31 cellular contexts compared by ENCODE assay signal in genomic region chr14:101098641-101099040, GRCh38.
DNase-seq lines count a peak whose midpoint lies in the region; ATAC-seq and TF ChIP-seq lines count a peak whose summit lies in the region.
"Had no signal": no experiment of that assay in that cellular context is flagged by ENCODE, and none has a peak within 500 bp of the region (broad histone marks: within the 10 kb centered on the region; RNA-seq: fewer than 3 reads in every experiment).

No MANE protein-coding gene starts in this region.

- no peak overlapping the region for H3K23ac ChIP-seq in mesendoderm (ENCODE audit: low read length)

- no peaks in the 10 kb centered on the region for H3K4me1 ChIP-seq in A673 (ENCODE audit: insufficient read depth, low read length, poor library complexity, severe bottlenecking)
- peaks cover 6% of the 10 kb centered on the region for H3K4me1 ChIP-seq in mesendoderm (ENCODE audit: control insufficient read depth, low read depth, low read length)
- H3K4me1 ChIP-seq: ascending aorta, esophagus squamous epithelium, thyroid gland, uterus had no signal

- H3K36me3 ChIP-seq in A673 (ENCODE audit: insufficient read depth, low read length, poor library complexity, severe bottlenecking) = no peaks in the 10 kb centered on the region
- no peaks in the 10 kb centered on the region for H3K36me3 ChIP-seq in mesendoderm (ENCODE audit: control insufficient read depth, insufficient read depth, low read length)
- H3K36me3 ChIP-seq: ascending aorta, esophagus squamous epithelium, thyroid gland, uterus had no signal

- peak overlapping the region; percentile 82 for H3K56ac ChIP-seq in mesendoderm (ENCODE audit: low read length)

- intact Hi-C loops in A673 (cut with micrococcal nuclease; ENCODE audit: unreplicated experiment) = no loop called here

- H3K9ac ChIP-seq in mesendoderm (ENCODE audit: low read length) = peak overlapping the region; percentile 53

- CTCF ChIA-PET in A673 (lab: Charles Lee) = no interaction called here

- peak overlapping the region; percentile 7 for H3K4ac ChIP-seq in mesendoderm (ENCODE audit: low read depth, low read length)

- no peak overlapping the region for H4K5ac ChIP-seq in mesendoderm (ENCODE audit: low read length)

- POLR2A ChIA-PET in A673 (lab: Charles Lee; ENCODE audit: low non-redundant PET) = no interaction called here

- peaks cover 5% of the 10 kb centered on the region for H3K9me3 ChIP-seq in A673 (ENCODE audit: low read depth, low read length, poor library complexity, severe bottlenecking)
- H3K9me3 ChIP-seq: thyroid gland, uterus had no signal

- peak overlapping the region; percentile 92 for H2BK5ac ChIP-seq in mesendoderm (ENCODE audit: low read length)

- BruUV-seq in A673 (replicated peaks; lab: Mats Ljungman, UMichigan) = no TSS peak

- no peak overlapping the region for H3K4me2 ChIP-seq in mesendoderm (ENCODE audit: low read length)
- H3K4me2 ChIP-seq: GM23338, PC-9 had no signal

- TF ChIP-seq CTCF in A673 (conservative IDR thresholded peaks at IDR 0.05; ENCODE audit: low read depth, low read length) = no peak

- peak overlapping the region; percentile 89 for H3K18ac ChIP-seq in mesendoderm (ENCODE audit: low read length)

- no peak overlapping the region for H3K27ac ChIP-seq in A673 (ENCODE audit: low read depth, low read length, poor library complexity, severe bottlenecking)
- H3K27ac ChIP-seq in mesendoderm (ENCODE audit: low read depth, low read length) = peak overlapping the region; percentile 74
- H3K27ac ChIP-seq: ascending aorta, esophagus squamous epithelium, PC-9, thyroid gland, uterus, VCaP had no signal

- H3K27me3 ChIP-seq in A673 (replicated peaks; ENCODE audit: insufficient read depth, low read depth, low read length, poor library complexity) = peaks cover 2% of the 10 kb centered on the region
- H3K27me3 ChIP-seq in mesendoderm (ENCODE audit: insufficient read depth, low read length, poor library complexity) = no peaks in the 10 kb centered on the region
- H3K27me3 ChIP-seq: ascending aorta, thyroid gland, uterus had no signal

- no peaks in the 10 kb centered on the region for H3K79me1 ChIP-seq in mesendoderm (ENCODE audit: low read length)

- H3K4me3 ChIP-seq in A673 (ENCODE audit: low read depth, low read length, poor library complexity, severe bottlenecking) (no peak overlapping the region), mesendoderm (ENCODE audit: low read length) (no peak overlapping the region)
- H3K4me3 ChIP-seq: ascending aorta, esophagus squamous epithelium, GM23338, K562, PC-9, thyroid gland, uterus had no signal

- no CpG with 5 or more reads among the region's 2 CpGs for WGBS in mesendoderm (ENCODE audit: extremely low coverage, insufficient coverage, low lambda C conversion rate)

- no peak overlapping the region for H4K8ac ChIP-seq in mesendoderm (ENCODE audit: low read depth, low read length)

- H3K79me2 ChIP-seq in mesendoderm (ENCODE audit: control insufficient read depth, insufficient read depth, low read length) = no peaks in the 10 kb centered on the region

- no peak overlapping the region for H2AK5ac ChIP-seq in mesendoderm (ENCODE audit: low read length)

- peak; percentile 35 for DNase-seq in A673 (ENCODE audit: low spot score)
- peak; percentile 93 for DNase-seq in dermis blood vessel endothelial cell
- peak; percentile 97 for DNase-seq in mesendoderm
- DNase-seq in activated CD4-positive, alpha-beta T cell treated with anti-CD3 and anti-CD28 coated beads for 1 hour = no peak
- DNase-seq in T-helper 2 cell = no peak
- DNase-seq: activated CD4-positive, alpha-beta T cell treated with anti-CD3 and anti-CD28 coated beads for 48 hours; activated effector memory CD4-positive, alpha-beta T cell treated with Interleukin-2 at 50 U/mL for 16 hours; activated naive CD8-positive, alpha-beta T cell treated with anti-CD3 and anti-CD28 coated beads, Interleukin-2, amount 10 ng/mL, durations not matched to agents 7 days and 5 days; activated T-cell treated with anti-CD3 and anti-CD28 coated beads, Interleukin-2, amount 50 U/mL, for 1 hour; AML-193; CD4-positive, alpha-beta T cell; cortex of kidney; EL; esophagus squamous epithelium; hypothalamus; left colon; NCI-H1105; NCI-H1930; NCI-H526 treated with DMSO at 0.1 percent for 48 hours; PC-9; right cardiac atrium; stimulated activated naive CD8-positive, alpha-beta T cell treated with anti-CD3 and anti-CD28 coated beads, Interleukin-15, amount 100 ng/mL, for 72 hours; thyroid gland; uterus had no signal

- H2BK120ac ChIP-seq in mesendoderm (ENCODE audit: low read depth, low read length) = peak overlapping the region; percentile 63

- no peak for ATAC-seq in SK-N-SH treated with all-trans-retinoic acid at 6 μM for 48 hours
- ATAC-seq in HG02623 (IDR thresholded peaks at IDR 0.05; ENCODE audit: unreplicated experiment) = no peak
- no peak for ATAC-seq in GM18858 (IDR thresholded peaks at IDR 0.05; ENCODE audit: unreplicated experiment)
- ATAC-seq: GM23338; K562; left colon; right cardiac atrium; stimulated activated naive CD8-positive, alpha-beta T cell treated with anti-CD3 and anti-CD28 coated beads, Interleukin-15, amount 100 ng/mL, for 72 hours had no signal

- H2BK15ac ChIP-seq in mesendoderm (replicated peaks; ENCODE audit: low read depth) = no peak overlapping the region

TF ChIP-seq in SK-N-SH treated with all-trans-retinoic acid at 6 μM for 48 hours, 23 proteins besides CTCF, POLR2A, EP300 and RAD21:
- TF ChIP-seq, protein P1, sequence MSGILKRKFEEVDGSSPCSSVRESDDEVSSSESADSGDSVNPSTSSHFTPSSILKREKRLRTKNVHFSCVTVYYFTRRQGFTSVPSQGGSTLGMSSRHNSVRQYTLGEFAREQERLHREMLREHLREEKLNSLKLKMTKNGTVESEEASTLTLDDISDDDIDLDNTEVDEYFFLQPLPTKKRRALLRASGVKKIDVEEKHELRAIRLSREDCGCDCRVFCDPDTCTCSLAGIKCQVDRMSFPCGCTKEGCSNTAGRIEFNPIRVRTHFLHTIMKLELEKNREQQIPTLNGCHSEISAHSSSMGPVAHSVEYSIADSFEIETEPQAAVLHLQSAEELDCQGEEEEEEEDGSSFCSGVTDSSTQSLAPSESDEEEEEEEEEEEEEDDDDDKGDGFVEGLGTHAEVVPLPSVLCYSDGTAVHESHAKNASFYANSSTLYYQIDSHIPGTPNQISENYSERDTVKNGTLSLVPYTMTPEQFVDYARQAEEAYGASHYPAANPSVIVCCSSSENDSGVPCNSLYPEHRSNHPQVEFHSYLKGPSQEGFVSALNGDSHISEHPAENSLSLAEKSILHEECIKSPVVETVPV (CRISPR knock-in tag; IDR thresholded peaks at IDR 0.05) = no peak
- TF ChIP-seq CSDC2 (CRISPR knock-in tag; IDR thresholded peaks at IDR 0.05) (no peak), ISL1 (CRISPR knock-in tag; IDR thresholded peaks at IDR 0.05) (peak; percentile 60)

Comparison
In these comparisons a context has a peak if more than half of its experiments do, and no peak if none do; other contexts are left out.
1. DNase-seq: peak in A673 (single experiment), dermis blood vessel endothelial cell (single experiment) and mesendoderm (single experiment); none in activated CD4-positive, alpha-beta T cell treated with anti-CD3 and anti-CD28 coated beads for 1 hour (single experiment) and T-helper 2 cell (0 of 5).